ENCODE assay signal across 2 cellular contexts in genomic region chr5:30390095-30390494, GRCh38.
TF ChIP-seq lines count a peak whose summit lies in the region.

No MANE protein-coding gene starts in this region.

TF ChIP-seq in WTC11, 78 proteins besides CTCF, POLR2A, EP300 and RAD21:
- no peak for TF ChIP-seq CREM (CRISPR knock-in tag; IDR thresholded peaks at IDR 0.05)
- TF ChIP-seq NFATC4 (CRISPR knock-in tag; IDR thresholded peaks at IDR 0.05) = no peak

TF ChIP-seq in HepG2, 621 proteins besides CTCF, POLR2A, EP300 and RAD21:
- TF ChIP-seq NR2F1 (CRISPR knock-in tag; IDR thresholded peaks at IDR 0.05) = no peak
